Comparison of ENCODE assay signal across 8 cellular contexts in the genomic region with DNA sequence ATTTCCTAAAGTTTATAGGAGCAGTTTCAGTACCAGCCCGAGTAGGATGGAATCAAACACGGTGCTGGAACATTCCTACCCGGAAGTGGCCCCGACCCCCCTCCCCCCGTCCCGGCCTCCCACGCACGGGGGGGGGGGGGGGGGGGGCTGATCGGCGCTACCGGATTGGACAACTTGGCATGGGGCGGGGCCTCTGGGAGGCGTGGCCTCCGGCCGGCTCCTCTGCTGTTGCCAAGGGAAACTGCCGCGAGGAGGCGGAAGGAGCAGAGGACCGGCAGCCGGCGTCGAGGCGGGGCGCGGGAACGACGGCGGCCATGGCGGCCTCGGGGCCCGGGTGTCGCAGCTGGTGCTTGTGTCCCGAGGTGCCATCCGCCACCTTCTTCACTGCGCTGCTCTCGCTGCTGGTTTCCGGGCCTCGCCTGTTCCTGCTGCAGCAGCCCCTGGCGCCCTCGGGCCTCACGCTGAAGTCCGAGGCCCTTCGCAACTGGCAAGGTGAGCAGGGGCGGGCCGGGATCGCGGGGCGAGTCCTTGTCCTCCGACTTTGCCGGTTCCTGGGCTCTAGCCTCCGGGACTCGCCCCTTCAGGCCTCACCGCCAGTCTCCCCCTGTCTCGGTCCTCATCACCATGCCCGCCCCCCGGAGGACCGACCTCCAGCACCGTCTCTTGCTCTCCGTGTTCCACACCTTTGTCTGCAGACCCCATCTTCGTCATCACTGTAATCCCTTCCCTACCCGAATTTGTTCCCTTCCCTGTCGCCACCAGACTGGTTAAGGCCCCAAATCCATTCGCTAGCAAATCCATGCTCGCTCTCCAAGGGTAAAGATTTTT. TPM values are rescaled to one million over a fixed set of nuclear protein-coding genes. Genes with fewer than 3 reads are reported as not detected.
DNase-seq lines count a peak whose midpoint lies in the region; ATAC-seq and TF ChIP-seq lines count a peak whose summit lies in the region.

RHBDD2 (plus strand) TSS at position 266 of the 828 bp plus-strand sequence; CDS start at position 315, 49 bp downstream.

- DNase-seq in NCI-H774 (lab: John Stamatoyannopoulos, UW) (peak; percentile 93), left lung (peak; percentile 97 to 98)
- peak; percentile 96 for DNase-seq in activated CD4-positive, alpha-beta T cell treated with anti-CD3 and anti-CD28 coated beads, Interleukin-2, amount 50 U/mL, for 4 hours
- peak; percentile 95 for DNase-seq in stimulated activated CD4-positive, alpha-beta T cell treated with anti-CD3 and anti-CD28 coated beads, Interleukin-2, amount 100 ng/mL, for 48 hours

- H3K4me1 ChIP-seq in left lung, result peaks cover 13 to 59% of the 10 kb centered on the region in 2 donors

- H3K36me3 ChIP-seq in left lung, result peaks cover 0 to 27% of the 10 kb centered on the region in 2 donors

- peak within 1 kb of the TSS; percentile 95 for H3K4me3 Mint-ChIP-seq in dendritic cell treated with granulocyte-macrophage colony-stimulating factor and Interleukin-4, amounts not matched to agents 40 ng/mL and 50 ng/mL, for 4 days

- H3K27ac Mint-ChIP-seq in dendritic cell treated with granulocyte-macrophage colony-stimulating factor and Interleukin-4, amounts not matched to agents 40 ng/mL and 50 ng/mL, for 4 days, result peak within 1 kb of the TSS; percentile 83

- H3K9me3 Mint-ChIP-seq in dendritic cell treated with granulocyte-macrophage colony-stimulating factor and Interleukin-4, amounts not matched to agents 40 ng/mL and 50 ng/mL, for 4 days, result no peaks in the 10 kb centered on the region

- H3K27me3 ChIP-seq in left lung, result no peaks in the 10 kb centered on the region

- peak; percentile 97 for ATAC-seq in GM19397 (IDR thresholded peaks at IDR 0.05; ENCODE audit: unreplicated experiment)
- peak; percentile 89 for ATAC-seq in HG03571 (IDR thresholded peaks at IDR 0.05; ENCODE audit: unreplicated experiment)
- ATAC-seq in left lung, result peak; percentile 99

- TF ChIP-seq CTCF in C4-2B (conservative IDR thresholded peaks at IDR 0.05) (no peak), left lung (IDR thresholded peaks at IDR 0.05) (no peak)

- H3K4me1 Mint-ChIP-seq in dendritic cell treated with granulocyte-macrophage colony-stimulating factor and Interleukin-4, amounts not matched to agents 40 ng/mL and 50 ng/mL, for 4 days (ENCODE audit: low read depth), result peaks cover 78% of the 10 kb centered on the region

- peak within 1 kb of the TSS; percentile 76 to 99 for H3K4me3 ChIP-seq in left lung

- no peaks in the 10 kb centered on the region for H3K27me3 Mint-ChIP-seq in dendritic cell treated with granulocyte-macrophage colony-stimulating factor and Interleukin-4, amounts not matched to agents 40 ng/mL and 50 ng/mL, for 4 days

- peaks cover 49% of the 10 kb centered on the region for H3K36me3 Mint-ChIP-seq in dendritic cell treated with granulocyte-macrophage colony-stimulating factor and Interleukin-4, amounts not matched to agents 40 ng/mL and 50 ng/mL, for 4 days (ENCODE audit: low read depth)

- H3K27ac ChIP-seq in C4-2B (peak within 1 kb of the TSS; percentile 89), left lung (peak within 1 kb of the TSS; percentile 81 to 90)

- intact Hi-C loops in dendritic cell treated with granulocyte-macrophage colony-stimulating factor and Interleukin-4, amounts not matched to agents 40 ng/mL and 50 ng/mL, for 4 days (cut with micrococcal nuclease), result loop anchor here (5.0 kb wide), 2 partner anchors 38 to 82 kb away; partner anchors contain the start of gene POR
- intact Hi-C loops in left lung (cut with DNase I), result no loop called here

- H3K9me3 ChIP-seq in left lung, result no peaks in the 10 kb centered on the region

RNA-seq across cellular contexts. Expression of gene RHBDD2, which starts in this region (rescaled TPM):
- 10 to 100 TPM; 62.4 to 69.0 TPM for total RNA-seq in left lung

Comparison
In these comparisons a context has a peak if more than half of its experiments do, and no peak if none do; other contexts are left out.
1. Peak in every context shown above with its lines: DNase-seq, ATAC-seq, H3K4me3 ChIP-seq and H3K27ac ChIP-seq.